Comparison of ENCODE assay signal across 9 cellular contexts in the genomic region with DNA sequence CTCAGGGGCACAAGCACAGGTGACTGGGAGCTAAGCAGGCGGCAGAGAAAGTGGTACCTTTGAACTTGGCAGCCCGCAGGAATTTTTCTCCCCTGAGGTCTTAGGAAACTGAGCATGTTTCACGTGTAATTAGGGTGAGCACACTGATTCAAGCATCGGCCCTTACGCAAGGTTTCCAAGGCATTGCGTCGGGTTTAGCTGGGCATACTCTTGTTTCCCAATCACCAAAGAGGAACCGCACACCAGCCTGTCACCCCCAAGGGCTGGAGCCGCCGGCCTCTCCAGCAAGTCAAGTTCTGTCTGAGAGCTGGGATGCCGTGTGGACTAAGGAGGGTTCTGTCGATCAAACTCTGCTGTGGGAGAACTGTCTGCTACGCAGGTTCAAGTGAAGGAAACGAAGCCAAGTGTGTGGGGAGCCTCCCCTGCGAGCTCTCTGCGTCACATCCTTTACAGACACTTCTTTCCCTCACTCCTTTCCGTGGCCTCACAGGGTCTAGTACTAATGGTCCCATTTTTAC. TPM values are rescaled to one million over a fixed set of nuclear protein-coding genes. Genes with fewer than 3 reads are reported as not detected.
DNase-seq lines count a peak whose midpoint lies in the region; ATAC-seq and TF ChIP-seq lines count a peak whose summit lies in the region.
"Had no signal": no experiment of that assay in that cellular context is flagged by ENCODE, and none has a peak within 500 bp of the region (broad histone marks: within the 10 kb centered on the region; RNA-seq: fewer than 3 reads in every experiment).

No MANE protein-coding gene starts in this region.

- peaks cover 0 to 33% of the 10 kb centered on the region in 2 donors for H3K36me3 ChIP-seq in left lung

- H3K4me1 Mint-ChIP-seq in chondrocyte (ENCODE audit: low read depth): peaks cover 52% of the 10 kb centered on the region
- H3K4me1 Mint-ChIP-seq in stimulated activated effector memory CD8-positive, alpha-beta T cell treated with anti-CD3 and anti-CD28 coated beads, Interleukin-12 subunit alpha, Interleukin-12 subunit beta, amount 100 ng/mL, for 72 hours: peaks cover 38% of the 10 kb centered on the region

- H3K36me3 Mint-ChIP-seq in chondrocyte (ENCODE audit: low read depth): peaks cover 26% of the 10 kb centered on the region
- peaks cover 38% of the 10 kb centered on the region for H3K36me3 Mint-ChIP-seq in stimulated activated effector memory CD8-positive, alpha-beta T cell treated with anti-CD3 and anti-CD28 coated beads, Interleukin-12 subunit alpha, Interleukin-12 subunit beta, amount 100 ng/mL, for 72 hours

- peaks cover 18 to 84% of the 10 kb centered on the region in 2 donors for H3K4me1 ChIP-seq in left lung

- peak overlapping the region; percentile 96 for H3K27ac Mint-ChIP-seq in chondrocyte (ENCODE audit: unreplicated experiment)
- peak overlapping the region; percentile 88 for H3K27ac Mint-ChIP-seq in stimulated activated effector memory CD8-positive, alpha-beta T cell treated with anti-CD3 and anti-CD28 coated beads, Interleukin-12 subunit alpha, Interleukin-12 subunit beta, amount 100 ng/mL, for 72 hours

- no peaks in the 10 kb centered on the region for H3K9me3 ChIP-seq in left lung

- DNase-seq in KG1 (lab: John Stamatoyannopoulos, UW) (peak; percentile 15), chondrocyte (ENCODE audit: low spot score) (no peak), left lung (peak; percentile 93 to 94), NCI-H146 (lab: John Stamatoyannopoulos, UW) (no peak)
- DNase-seq in stimulated activated effector memory CD8-positive, alpha-beta T cell treated with anti-CD3 and anti-CD28 coated beads, Interleukin-12 subunit alpha, Interleukin-12 subunit beta, amount 100 ng/mL, for 72 hours (ENCODE audit: low spot score in 2 of 2): no peak
- DNase-seq in activated effector memory CD4-positive, alpha-beta T cell treated with anti-CD3 and anti-CD28 coated beads, Interleukin-2, amount 50 U/mL, for 16 hours: no peak
- DNase-seq in stimulated activated CD4-positive, alpha-beta T cell treated with anti-CD3 and anti-CD28 coated beads, Interleukin-4, amount 100 ng/mL, for 4 hours: no peak
- DNase-seq in activated CD4-positive, alpha-beta T cell treated with anti-CD3 and anti-CD28 coated beads for 48 hours: no peak
- DNase-seq: activated CD4-positive, alpha-beta T cell treated with anti-CD3 and anti-CD28 coated beads, Interleukin-2, amount 50 U/mL, for 48 hours had no signal

- intact Hi-C loops in left lung (cut with DNase I): no loop called here

- TF ChIP-seq CTCF in chondrocyte (IDR thresholded peaks at IDR 0.05): no peak
- no peak for TF ChIP-seq CTCF in left lung (IDR thresholded peaks at IDR 0.05)

- H3K4me3 Mint-ChIP-seq in chondrocyte (ENCODE audit: unreplicated experiment): no peak overlapping the region
- H3K4me3 Mint-ChIP-seq in stimulated activated effector memory CD8-positive, alpha-beta T cell treated with anti-CD3 and anti-CD28 coated beads, Interleukin-12 subunit alpha, Interleukin-12 subunit beta, amount 100 ng/mL, for 72 hours: no peak overlapping the region

- ATAC-seq in left lung: peak; percentile 84
- no peak for ATAC-seq in stimulated activated effector memory CD8-positive, alpha-beta T cell treated with anti-CD3 and anti-CD28 coated beads, Interleukin-12 subunit alpha, Interleukin-12 subunit beta, amount 100 ng/mL, for 72 hours

- H3K4me3 ChIP-seq in left lung: no peak overlapping the region

- H3K9me3 Mint-ChIP-seq in chondrocyte (ENCODE audit: low read depth): no peaks in the 10 kb centered on the region
- no peaks in the 10 kb centered on the region for H3K9me3 Mint-ChIP-seq in stimulated activated effector memory CD8-positive, alpha-beta T cell treated with anti-CD3 and anti-CD28 coated beads, Interleukin-12 subunit alpha, Interleukin-12 subunit beta, amount 100 ng/mL, for 72 hours

- peak overlapping the region; percentile 84 to 98 for H3K27ac ChIP-seq in left lung

- no peaks in the 10 kb centered on the region for H3K27me3 ChIP-seq in left lung

- H3K27me3 Mint-ChIP-seq in chondrocyte (ENCODE audit: low read depth): no peaks in the 10 kb centered on the region

RNA-seq across cellular contexts. Expression of gene ERGIC1, which starts 53.0 kb away (rescaled TPM):
- total RNA-seq in chondrocyte (141 to 154 TPM (median 148 TPM) in 3 replicates), left lung (100 to 1,000 TPM; 165 to 229 TPM)

Comparison
In these comparisons a context has a peak if more than half of its experiments do, and no peak if none do; other contexts are left out.
1. DNase-seq: peak in KG1 (single experiment) and left lung (2 of 2); none in chondrocyte (single experiment), stimulated activated effector memory CD8-positive, alpha-beta T cell treated with anti-CD3 and anti-CD28 coated beads, Interleukin-12 subunit alpha, Interleukin-12 subunit beta, amount 100 ng/mL, for 72 hours (0 of 2), activated effector memory CD4-positive, alpha-beta T cell treated with anti-CD3 and anti-CD28 coated beads, Interleukin-2, amount 50 U/mL, for 16 hours (single experiment), NCI-H146 (single experiment), stimulated activated CD4-positive, alpha-beta T cell treated with anti-CD3 and anti-CD28 coated beads, Interleukin-4, amount 100 ng/mL, for 4 hours (0 of 2) and activated CD4-positive, alpha-beta T cell treated with anti-CD3 and anti-CD28 coated beads for 48 hours (single experiment).